In the genomic region with DNA sequence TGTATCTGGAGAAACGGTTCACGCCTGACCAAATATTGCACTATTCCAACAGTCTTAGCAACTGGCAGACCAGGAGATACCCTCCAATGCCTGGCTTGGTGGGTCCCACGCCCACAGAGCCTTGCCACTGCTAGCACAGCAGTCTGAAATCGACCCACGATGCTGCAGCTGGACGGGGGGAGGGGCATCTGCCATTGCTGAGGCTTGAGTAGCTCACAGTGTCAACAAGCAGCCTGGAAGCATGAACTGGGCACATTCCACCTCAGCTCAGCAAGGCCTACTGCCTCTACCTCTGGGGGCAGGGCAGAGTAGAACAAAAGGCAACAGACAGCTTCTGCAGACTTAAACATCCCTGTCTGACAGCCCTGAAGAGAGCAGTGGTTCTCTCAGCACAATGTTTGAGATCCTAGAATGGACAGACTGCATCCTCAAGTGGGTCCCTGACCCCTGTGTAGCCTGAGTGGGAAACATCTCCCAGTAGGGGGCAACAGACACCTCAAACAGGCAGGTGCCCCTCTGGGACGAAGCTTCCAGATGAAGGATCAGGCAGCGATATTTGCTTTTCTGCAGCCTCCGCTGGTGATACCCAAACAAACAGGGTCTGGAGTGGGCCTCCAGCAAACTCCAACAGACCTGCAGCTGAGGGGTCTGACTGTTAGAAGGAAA, we compare ENCODE assay signal across 13 cellular contexts.
A peak's percentile ranks its signal among the peaks of the same experiment; 100 is the strongest.
DNase-seq lines count a peak whose midpoint lies in the region; ATAC-seq and TF ChIP-seq lines count a peak whose summit lies in the region.
"Had no signal": no experiment of that assay in that cellular context is flagged by ENCODE, and none has a peak within 500 bp of the region (broad histone marks: within the 10 kb centered on the region; RNA-seq: fewer than 3 reads in every experiment).

No MANE protein-coding gene starts in this region.

- DNase-seq in SK-N-DZ (ENCODE audit: low spot score) (peak; percentile 42), hepatocyte (ENCODE audit: low spot score) (peak; percentile 57), globus pallidus (ENCODE audit: low spot score) (no peak), superior temporal gyrus (ENCODE audit: extremely low spot score) (no peak), NOMO-1 treated with DMSO at 0.1 percent for 48 hours (lab: John Stamatoyannopoulos, UW; ENCODE audit: unreplicated experiment) (no peak)
- DNase-seq: AML-193, EL, mucosa of descending colon, posterior cingulate gyrus had no signal

- no peaks in the 10 kb centered on the region for H3K79me2 ChIP-seq in hepatocyte

- H2AFZ ChIP-seq in hepatocyte = no peak overlapping the region

- H3K4me2 ChIP-seq in hepatocyte = peak overlapping the region; percentile 42

- peak; percentile 10; the same call in 1 of the 2 replicates for TF ChIP-seq CTCF in 22Rv1 (IDR thresholded peaks at IDR 0.05)
- 0 out of 3 replicates have a peak, but pooled peaks have one; percentile 4 for TF ChIP-seq CTCF in GM12872 (IDR thresholded peaks at IDR 0.05; ENCODE audit: insufficient read depth, low read depth, low read length)
- TF ChIP-seq CTCF in hepatocyte (IDR thresholded peaks at IDR 0.05; ENCODE audit: poor library complexity) = peak; percentile 16

- H4K20me1 ChIP-seq in hepatocyte (ENCODE audit: insufficient read depth, poor library complexity, severe bottlenecking) = no peaks in the 10 kb centered on the region

- WGBS in hepatocyte (ENCODE audit: low lambda C conversion rate, missing lambda C conversion rate) = 60% methylated on average over 9 of the region's 9 CpGs

- no peaks in the 10 kb centered on the region for H3K36me3 ChIP-seq in hepatocyte (replicated peaks; ENCODE audit: insufficient read depth, low read depth)

- H3K9me2 ChIP-seq in hepatocyte (replicated peaks; ENCODE audit: insufficient read depth) = no peaks in the 10 kb centered on the region

- H3K27ac ChIP-seq in 22Rv1 = no peak overlapping the region
- peak overlapping the region; percentile 64 for H3K27ac ChIP-seq in hepatocyte

- H3K4me3 ChIP-seq in hepatocyte = no peak overlapping the region
- H3K4me3 ChIP-seq: mucosa of descending colon had no signal

- no peaks in the 10 kb centered on the region for H3K9me3 ChIP-seq in hepatocyte (ENCODE audit: low read depth)
- H3K9me3 ChIP-seq: mucosa of descending colon had no signal

- peaks cover 10% of the 10 kb centered on the region for H3K4me1 ChIP-seq in hepatocyte (ENCODE audit: insufficient read depth)

- no peak for ATAC-seq in GM18520 (IDR thresholded peaks at IDR 0.05; ENCODE audit: unreplicated experiment)
- ATAC-seq: mucosa of descending colon, Right ventricle myocardium inferior had no signal

- no peaks in the 10 kb centered on the region for H3K27me3 ChIP-seq in hepatocyte

Comparison
In these comparisons a context has a peak if more than half of its experiments do, and no peak if none do; other contexts are left out.
1. DNase-seq: peak in SK-N-DZ (single experiment) and hepatocyte (single experiment); none in globus pallidus (single experiment), superior temporal gyrus (single experiment) and NOMO-1 treated with DMSO at 0.1 percent for 48 hours (single experiment).
2. Peak in every context shown above with its lines, with median percentiles within 50 percentile points of each other: CTCF ChIP-seq.